ENCODE assay signal across 14 cellular contexts in genomic region chr22:46815559-46815895, GRCh38. TPM values are rescaled to one million over a fixed set of nuclear protein-coding genes. Genes with fewer than 3 reads are reported as not detected.
A peak's percentile ranks its signal among the peaks of the same experiment; 100 is the strongest.
DNase-seq lines count a peak whose midpoint lies in the region; ATAC-seq and TF ChIP-seq lines count a peak whose summit lies in the region.
"Had no signal": no experiment of that assay in that cellular context is flagged by ENCODE, and none has a peak within 500 bp of the region (broad histone marks: within the 10 kb centered on the region; RNA-seq: fewer than 3 reads in every experiment).

No MANE protein-coding gene starts in this region.

- peak overlapping the region in 3 of 4 donors; percentile 17 to 64 (median 54) for H3K27ac ChIP-seq in tibial nerve
- H3K27ac ChIP-seq in Karpas-422 (ENCODE audit: low read length), result no peak overlapping the region
- H3K27ac ChIP-seq: cardiac muscle cell, foreskin keratinocyte had no signal

- H3K4me1 ChIP-seq in tibial nerve (peaks cover 0 to 20% (median 3%) of the 10 kb centered on the region in 4 donors), Karpas-422 (ENCODE audit: low read length) (no peaks in the 10 kb centered on the region)

- peaks cover 0 to 2% (median 0%) of the 10 kb centered on the region in 4 donors for H3K9me3 ChIP-seq in tibial nerve
- H3K9me3 ChIP-seq in Karpas-422 (ENCODE audit: low read length), result no peaks in the 10 kb centered on the region; the same call in 1 of the 2 replicates
- H3K9me3 ChIP-seq: neutrophil had no signal

- TF ChIP-seq EP300 in tibial nerve (IDR thresholded peaks at IDR 0.05), result no peak

- DNase-seq in activated naive CD4-positive, alpha-beta T cell treated with Interleukin-2 at 50 U/mL for 16 hours, result no peak
- DNase-seq in chondrocyte (ENCODE audit: low spot score) (no peak), memory B cell (ENCODE audit: low spot score in 2 of 2) (no peak), tibial nerve (ENCODE audit: low spot score in 2 of 2) (no peak), Karpas-422 (no peak), T-helper 9 cell (no peak), epidermal melanocyte (ENCODE audit: insufficient read length, low spot score) (no peak)
- DNase-seq: activated naive CD4-positive, alpha-beta T cell treated with anti-CD3 and anti-CD28 coated beads, Interleukin-2, amount 10 ng/mL, durations not matched to agents 7 days and 5 days; foreskin keratinocyte had no signal

- TF ChIP-seq CTCF in chondrocyte (IDR thresholded peaks at IDR 0.05) (no peak), tibial nerve (IDR thresholded peaks at IDR 0.05) (no peak)

- no peak overlapping the region for H3K4me3 ChIP-seq in tibial nerve
- no peak overlapping the region for H3K4me3 ChIP-seq in Karpas-422 (ENCODE audit: low read length)
- H3K4me3 ChIP-seq: cardiac muscle cell, lung had no signal

- peak overlapping the region; percentile 7 for H3K27ac Mint-ChIP-seq in activated naive CD4-positive, alpha-beta T cell treated with anti-CD3 and anti-CD28 coated beads, Interleukin-2, amount 50 U/mL, for 24 hours
- H3K27ac Mint-ChIP-seq in chondrocyte (ENCODE audit: unreplicated experiment) (peak overlapping the region; percentile 67), memory B cell (peak overlapping the region; percentile 74)
- H3K27ac Mint-ChIP-seq: activated naive CD4-positive, alpha-beta T cell treated with anti-CD3 and anti-CD28 coated beads, Interleukin-2, amount 10 ng/mL, durations not matched to agents 7 days and 5 days had no signal

- no peak overlapping the region for H3K9ac ChIP-seq in Karpas-422 (ENCODE audit: low read length)

- peaks cover 24% of the 10 kb centered on the region for H3K36me3 Mint-ChIP-seq in activated naive CD4-positive, alpha-beta T cell treated with anti-CD3 and anti-CD28 coated beads, Interleukin-2, amount 50 U/mL, for 24 hours
- no peaks in the 10 kb centered on the region for H3K36me3 Mint-ChIP-seq in chondrocyte (ENCODE audit: low read depth)
- peaks cover 41% of the 10 kb centered on the region for H3K36me3 Mint-ChIP-seq in memory B cell

- no peak overlapping the region for H2AFZ ChIP-seq in Karpas-422 (ENCODE audit: low read length)

- H3K36me3 ChIP-seq in tibial nerve, result no peaks in the 10 kb centered on the region
- peaks cover 21% of the 10 kb centered on the region for H3K36me3 ChIP-seq in Karpas-422 (ENCODE audit: insufficient read depth, low read length)
- H3K36me3 ChIP-seq: cardiac muscle cell had no signal

- H3K27me3 Mint-ChIP-seq in activated naive CD4-positive, alpha-beta T cell treated with anti-CD3 and anti-CD28 coated beads, Interleukin-2, amount 50 U/mL, for 24 hours, result no peaks in the 10 kb centered on the region
- H3K27me3 Mint-ChIP-seq in chondrocyte (ENCODE audit: low read depth), result no peaks in the 10 kb centered on the region
- no peaks in the 10 kb centered on the region for H3K27me3 Mint-ChIP-seq in memory B cell
- H3K27me3 Mint-ChIP-seq: activated naive CD4-positive, alpha-beta T cell treated with anti-CD3 and anti-CD28 coated beads, Interleukin-2, amount 10 ng/mL, durations not matched to agents 7 days and 5 days had no signal

- no peak overlapping the region for H3K4me3 Mint-ChIP-seq in activated naive CD4-positive, alpha-beta T cell treated with anti-CD3 and anti-CD28 coated beads, Interleukin-2, amount 50 U/mL, for 24 hours
- no peak overlapping the region for H3K4me3 Mint-ChIP-seq in chondrocyte (ENCODE audit: unreplicated experiment)
- no peak overlapping the region for H3K4me3 Mint-ChIP-seq in memory B cell
- H3K4me3 Mint-ChIP-seq: activated naive CD4-positive, alpha-beta T cell treated with anti-CD3 and anti-CD28 coated beads, Interleukin-2, amount 10 ng/mL, durations not matched to agents 7 days and 5 days had no signal

- ATAC-seq in memory B cell (ENCODE audit: low read depth), result no peak
- ATAC-seq: sciatic nerve had no signal

- H3K79me2 ChIP-seq in Karpas-422 (ENCODE audit: low read length), result peaks cover 95% of the 10 kb centered on the region

- WGBS in tibial nerve, 2 donors, result 79% methylated on average over 5 of the region's 5 CpGs

- H3K4me2 ChIP-seq in Karpas-422 (ENCODE audit: low read depth, low read length, poor library complexity, severe bottlenecking), result no peak overlapping the region

- no peak for TF ChIP-seq POLR2A in tibial nerve (IDR thresholded peaks at IDR 0.05)

- H3K9me3 Mint-ChIP-seq in activated naive CD4-positive, alpha-beta T cell treated with anti-CD3 and anti-CD28 coated beads, Interleukin-2, amount 50 U/mL, for 24 hours, result peaks cover 11% of the 10 kb centered on the region
- H3K9me3 Mint-ChIP-seq in chondrocyte (ENCODE audit: low read depth), result peaks cover 7% of the 10 kb centered on the region
- peaks cover 3% of the 10 kb centered on the region for H3K9me3 Mint-ChIP-seq in memory B cell
- H3K9me3 Mint-ChIP-seq: activated naive CD4-positive, alpha-beta T cell treated with anti-CD3 and anti-CD28 coated beads, Interleukin-2, amount 10 ng/mL, durations not matched to agents 7 days and 5 days had no signal

- H3K27me3 ChIP-seq in tibial nerve (no peaks in the 10 kb centered on the region), Karpas-422 (ENCODE audit: low read length) (no peaks in the 10 kb centered on the region)
- H3K27me3 ChIP-seq: cardiac muscle cell, foreskin keratinocyte, neutrophil had no signal

- H3K9me2 ChIP-seq in Karpas-422 (replicated peaks; ENCODE audit: insufficient read depth, low read length), result no peaks in the 10 kb centered on the region

- peaks cover 73% of the 10 kb centered on the region for H3K4me1 Mint-ChIP-seq in activated naive CD4-positive, alpha-beta T cell treated with anti-CD3 and anti-CD28 coated beads, Interleukin-2, amount 50 U/mL, for 24 hours
- H3K4me1 Mint-ChIP-seq in chondrocyte (ENCODE audit: low read depth), result peaks cover 41% of the 10 kb centered on the region
- peaks cover 60% of the 10 kb centered on the region for H3K4me1 Mint-ChIP-seq in memory B cell

- peaks cover 6% of the 10 kb centered on the region; the same call in 1 of the 2 replicates for H4K20me1 ChIP-seq in Karpas-422 (ENCODE audit: insufficient read depth, low read depth, low read length)

RNA-seq across cellular contexts. Expression of gene TBC1D22A, which starts 53.1 kb away (rescaled TPM):
- total RNA-seq in chondrocyte, result 18.9 to 21.1 TPM (median 18.9 TPM) in 3 replicates
- 10 to 100 TPM; 27.3 to 35.4 (median 29.3) TPM for total RNA-seq in tibial nerve
- 27.7 and 39.2 TPM in 2 replicates for total RNA-seq in Karpas-422 (2014; rRNA removed; shearing (Covaris generic); ENCODE audit: low replicate concordance)

Comparison
In these comparisons a context has a peak if more than half of its experiments do, and no peak if none do; other contexts are left out.
1. H3K27ac Mint-ChIP-seq: peak in every context shown above with its lines; median percentile 74 in memory B cell; 67 in chondrocyte; 7 in activated naive CD4-positive, alpha-beta T cell treated with anti-CD3 and anti-CD28 coated beads, Interleukin-2, amount 50 U/mL, for 24 hours.